ENCODE assay signal across 2 cellular contexts in genomic region chr2:159774370-159774990, GRCh38.
A peak's percentile ranks its signal among the peaks of the same experiment; 100 is the strongest.
TF ChIP-seq lines count a peak whose summit lies in the region.

No MANE protein-coding gene starts in this region.

TF ChIP-seq in WTC11, 78 proteins besides CTCF, POLR2A, EP300 and RAD21:
- no peak for TF ChIP-seq ATF3 (CRISPR knock-in tag; conservative IDR thresholded peaks at IDR 0.05)
- TF ChIP-seq ELF4 (CRISPR knock-in tag; IDR thresholded peaks at IDR 0.05; ENCODE audit: low read depth): no peak
- TF ChIP-seq E2F4 (CRISPR knock-in tag; IDR thresholded peaks at IDR 0.05; ENCODE audit: borderline replicate concordance, low read depth): no peak
- peak; percentile 25; the same call in 1 of the 2 replicates for TF ChIP-seq ZNF671 (CRISPR knock-in tag; IDR thresholded peaks at IDR 0.05)
- TF ChIP-seq IRF2 (CRISPR knock-in tag; IDR thresholded peaks at IDR 0.05; ENCODE audit: borderline replicate concordance, low read depth): no peak
- TF ChIP-seq STAT6 (CRISPR knock-in tag; conservative IDR thresholded peaks at IDR 0.05; ENCODE audit: low read depth): no peak
TF ChIP-seq in WTC11: peak in this region for 1.

TF ChIP-seq in HepG2, 621 proteins besides CTCF, POLR2A, EP300 and RAD21:
- TF ChIP-seq TFAP4 (IDR thresholded peaks at IDR 0.05; ENCODE audit: borderline replicate concordance, low read depth) (no peak), RXRA (CRISPR knock-in tag; IDR thresholded peaks at IDR 0.05) (no peak), POLR2AphosphoS2 (IDR thresholded peaks at IDR 0.05; ENCODE audit: low read depth, low read length) (0 out of 2 replicates have a peak, but pooled peaks have one; percentile 54), ZSCAN31 (CRISPR knock-in tag; IDR thresholded peaks at IDR 0.05; ENCODE audit: low read depth) (no peak), FOXJ3 (CRISPR knock-in tag; IDR thresholded peaks at IDR 0.05; ENCODE audit: borderline replicate concordance) (no peak), GMEB1 (CRISPR knock-in tag; IDR thresholded peaks at IDR 0.05; ENCODE audit: borderline replicate concordance) (no peak), PAF1 (CRISPR knock-in tag; IDR thresholded peaks at IDR 0.05) (peak; percentile 39; the same call in 1 of the 2 replicates), HNRNPH1 (optimal IDR thresholded peaks at IDR 0.05; ENCODE audit: low read depth, low read length) (no peak), ZNF562 (CRISPR knock-in tag; IDR thresholded peaks at IDR 0.05; ENCODE audit: borderline replicate concordance) (0 out of 2 replicates have a peak, but pooled peaks have one; percentile 27), GFI1 (CRISPR knock-in tag; IDR thresholded peaks at IDR 0.05; ENCODE audit: borderline replicate concordance) (no peak), PPARG (CRISPR knock-in tag; conservative IDR thresholded peaks at IDR 0.05) (0 out of 2 replicates have a peak, but pooled peaks have one; percentile 15), RFXAP (CRISPR knock-in tag; IDR thresholded peaks at IDR 0.05; ENCODE audit: borderline replicate concordance) (no peak), RNF219 (CRISPR knock-in tag; IDR thresholded peaks at IDR 0.05) (no peak), FOXP1 (IDR thresholded peaks at IDR 0.05) (no peak), FOXP1 (CRISPR knock-in tag; IDR thresholded peaks at IDR 0.05) (no peak), IRF2 (CRISPR knock-in tag; IDR thresholded peaks at IDR 0.05) (no peak), POLR2G (IDR thresholded peaks at IDR 0.05; ENCODE audit: low read depth, low read length) (peak; percentile 64; the same call in 1 of the 2 replicates), FIP1L1 (IDR thresholded peaks at IDR 0.05; ENCODE audit: borderline replicate concordance, insufficient read depth, low read depth, low read length) (no peak), GLI4 (CRISPR knock-in tag; IDR thresholded peaks at IDR 0.05; ENCODE audit: borderline replicate concordance) (no peak), ZFP36L1 (CRISPR knock-in tag; IDR thresholded peaks at IDR 0.05) (no peak), AGO2 (optimal IDR thresholded peaks at IDR 0.05; ENCODE audit: low read depth, low read length) (peak; percentile 55), RBM22 (optimal IDR thresholded peaks at IDR 0.05; ENCODE audit: low read length) (peak; percentile 95), ZNF616 (CRISPR knock-in tag; IDR thresholded peaks at IDR 0.05; ENCODE audit: low read depth) (no peak)
